28 cellular contexts compared by ENCODE assay signal in genomic region chr3:77873599-77873998, GRCh38.
"Had no signal": no experiment of that assay in that cellular context is flagged by ENCODE, and none has a peak within 500 bp of the region (broad histone marks: within the 10 kb centered on the region; RNA-seq: fewer than 3 reads in every experiment).

No MANE protein-coding gene starts in this region.

- H3K27me3 Mint-ChIP-seq: dendritic cell treated with granulocyte-macrophage colony-stimulating factor and Interleukin-4, amounts not matched to agents 40 ng/mL and 50 ng/mL, for 4 days; memory B cell; naive B cell; natural killer cell treated with Interleukin-12 subunit alpha and Interleukin-12 subunit beta and Interleukin-15 and Interleukin-18, amount 100 ng/mL, for 72 hours; stimulated activated naive CD8-positive, alpha-beta T cell treated with anti-CD3 and anti-CD28 coated beads, Interleukin-15, amount 100 ng/mL, for 72 hours had no signal

- DNase-seq: central memory CD4-positive, alpha-beta T cell; colonic mucosa; effector memory CD4-positive, alpha-beta T cell; foreskin keratinocyte; kidney; left lung; lower lobe of right lung; mucosa of descending colon; naive B cell; right lobe of liver; stimulated activated CD4-positive, alpha-beta T cell treated with anti-CD3 and anti-CD28 coated beads, Interleukin-12 subunit alpha, Interleukin-12 subunit beta, amount 100 ng/mL, for 4 hours; stimulated activated CD4-positive, alpha-beta T cell treated with anti-CD3 and anti-CD28 coated beads, Interleukin-1b, Interleukin-23, amount 100 ng/mL, for 48 hours; stimulated activated CD4-positive, alpha-beta T cell treated with anti-CD3 and anti-CD28 coated beads, Interleukin-4, amount 100 ng/mL, for 1 hour; stimulated activated CD8-positive, alpha-beta memory T cell treated with anti-CD3 and anti-CD28 coated beads, Interleukin-4, amount 100 ng/mL, for 48 hours; stimulated activated naive CD4-positive, alpha-beta T cell; stimulated activated naive CD8-positive, alpha-beta T cell treated with anti-CD3 and anti-CD28 coated beads, Interleukin-15, amount 100 ng/mL, for 72 hours; transverse colon; upper lobe of right lung; uterus had no signal

- H3K4me3 Mint-ChIP-seq: dendritic cell treated with granulocyte-macrophage colony-stimulating factor and Interleukin-4, amounts not matched to agents 40 ng/mL and 50 ng/mL, for 4 days; memory B cell; naive B cell; natural killer cell treated with Interleukin-12 subunit alpha and Interleukin-12 subunit beta and Interleukin-15 and Interleukin-18, amount 100 ng/mL, for 72 hours; neural progenitor cell; stimulated activated naive CD8-positive, alpha-beta T cell treated with anti-CD3 and anti-CD28 coated beads, Interleukin-15, amount 100 ng/mL, for 72 hours had no signal

- ATAC-seq: foreskin keratinocyte; left lung; lower lobe of right lung; mucosa of descending colon; natural killer cell treated with Interleukin-12 subunit alpha and Interleukin-12 subunit beta and Interleukin-15 and Interleukin-18, amount 100 ng/mL, for 72 hours; right lobe of liver; stimulated activated naive CD8-positive, alpha-beta T cell treated with anti-CD3 and anti-CD28 coated beads, Interleukin-15, amount 100 ng/mL, for 72 hours; upper lobe of right lung had no signal

- H3K4me3 ChIP-seq: colonic mucosa, esophagus muscularis mucosa, left lung, lower lobe of right lung, mucosa of descending colon, neural progenitor cell, prostate gland, right lobe of liver, smooth muscle cell, suprapubic skin, transverse colon, upper lobe of right lung, uterus had no signal

- H3K36me3 Mint-ChIP-seq: memory B cell; naive B cell; natural killer cell treated with Interleukin-12 subunit alpha and Interleukin-12 subunit beta and Interleukin-15 and Interleukin-18, amount 100 ng/mL, for 72 hours; neural progenitor cell had no signal

- H3K27ac ChIP-seq: colonic mucosa, esophagus muscularis mucosa, foreskin keratinocyte, left lung, lower lobe of right lung, neural progenitor cell, parathyroid adenoma, prostate gland, right lobe of liver, suprapubic skin, transverse colon, upper lobe of right lung, uterus had no signal

- H3K27me3 ChIP-seq: colonic mucosa, esophagus muscularis mucosa, foreskin keratinocyte, left lung, neural progenitor cell, right lobe of liver, suprapubic skin, transverse colon, upper lobe of right lung, uterus had no signal

- H3K27ac Mint-ChIP-seq: dendritic cell treated with granulocyte-macrophage colony-stimulating factor and Interleukin-4, amounts not matched to agents 40 ng/mL and 50 ng/mL, for 4 days; memory B cell; naive B cell; natural killer cell treated with Interleukin-12 subunit alpha and Interleukin-12 subunit beta and Interleukin-15 and Interleukin-18, amount 100 ng/mL, for 72 hours; neural progenitor cell; stimulated activated naive CD8-positive, alpha-beta T cell treated with anti-CD3 and anti-CD28 coated beads, Interleukin-15, amount 100 ng/mL, for 72 hours had no signal

- H3K4me1 Mint-ChIP-seq: memory B cell; naive B cell; neural progenitor cell; stimulated activated naive CD8-positive, alpha-beta T cell treated with anti-CD3 and anti-CD28 coated beads, Interleukin-15, amount 100 ng/mL, for 72 hours had no signal
